8 cellular contexts compared by ENCODE assay signal in the genomic region with DNA sequence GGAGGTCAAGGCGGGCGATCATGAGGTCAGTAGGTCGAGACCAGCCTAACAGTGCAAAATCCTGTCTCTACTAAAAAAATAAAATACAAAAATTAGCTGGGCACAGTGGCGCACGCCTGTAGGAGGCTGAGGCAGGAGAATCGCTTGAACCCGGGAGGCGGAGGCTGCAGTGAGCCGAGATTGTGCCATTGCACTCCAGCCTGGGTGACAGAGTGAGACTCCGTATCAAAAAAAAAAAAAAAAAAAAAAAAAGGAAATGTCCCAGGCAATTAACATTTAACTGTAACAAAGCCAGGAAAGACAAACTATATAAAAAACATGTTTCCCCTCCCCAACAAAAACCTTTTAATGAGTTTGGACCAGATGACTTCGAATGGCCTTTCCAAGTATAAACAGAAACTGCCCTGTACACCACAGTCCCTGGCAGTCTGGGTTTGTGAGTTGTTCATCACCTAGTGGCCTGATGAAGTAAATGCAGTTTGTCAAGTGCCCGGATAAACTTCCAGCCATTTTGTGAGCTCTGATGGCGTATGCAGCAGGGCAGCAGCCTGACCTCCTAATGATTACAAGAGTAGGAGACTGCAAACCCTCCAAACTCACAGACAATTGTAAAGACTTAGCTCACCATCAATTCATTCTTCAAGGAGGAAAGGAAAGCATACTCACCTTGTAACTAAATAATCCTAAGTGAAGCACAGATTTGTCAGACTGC. TPM values are rescaled to one million over a fixed set of nuclear protein-coding genes. Genes with fewer than 3 reads are reported as not detected.
DNase-seq lines count a peak whose midpoint lies in the region; ATAC-seq and TF ChIP-seq lines count a peak whose summit lies in the region.

No MANE protein-coding gene starts in this region.

- in situ Hi-C loops in GM13977 (cut with MboI; ENCODE audit: low pct_unique_long_range_greater_than_20kb, low sequenced_read_pairs, unreplicated experiment) = no loop called here

- H3K4me3 Mint-ChIP-seq in T-helper 1 cell treated with Interleukin-12 subunit alpha and Interleukin-12 subunit beta and Interleukin-4 antibody, amounts not matched to agents 30 μg/mL and 1 μg/mL, for 36 hours = peak overlapping the region; percentile 59
- peak overlapping the region in 4 of 5 experiments; percentile 12 to 65 (median 34) for H3K4me3 Mint-ChIP-seq in brain

- H3K36me3 Mint-ChIP-seq in T-helper 1 cell treated with Interleukin-12 subunit alpha and Interleukin-12 subunit beta and Interleukin-4 antibody, amounts not matched to agents 30 μg/mL and 1 μg/mL, for 36 hours (ENCODE audit: low read depth) = peaks cover 38% of the 10 kb centered on the region
- H3K36me3 Mint-ChIP-seq in brain = peaks cover 54% of the 10 kb centered on the region

- no peak overlapping the region for H3K4me3 ChIP-seq in retinal pigment epithelial cell (ENCODE audit: low read length)

- no peaks in the 10 kb centered on the region for H3K27me3 Mint-ChIP-seq in T-helper 1 cell treated with Interleukin-12 subunit alpha and Interleukin-12 subunit beta and Interleukin-4 antibody, amounts not matched to agents 30 μg/mL and 1 μg/mL, for 36 hours (ENCODE audit: low read depth)
- no peaks in the 10 kb centered on the region for H3K27me3 Mint-ChIP-seq in brain

- H3K27ac Mint-ChIP-seq in T-helper 1 cell treated with Interleukin-12 subunit alpha and Interleukin-12 subunit beta and Interleukin-4 antibody, amounts not matched to agents 30 μg/mL and 1 μg/mL, for 36 hours = peak overlapping the region; percentile 98
- H3K27ac Mint-ChIP-seq in brain = peak overlapping the region; percentile 94 to 99 (median 96)

- peak overlapping the region; percentile 64 for H3K27ac ChIP-seq in 22Rv1

- peaks cover 45% of the 10 kb centered on the region for H3K4me1 Mint-ChIP-seq in T-helper 1 cell treated with Interleukin-12 subunit alpha and Interleukin-12 subunit beta and Interleukin-4 antibody, amounts not matched to agents 30 μg/mL and 1 μg/mL, for 36 hours (ENCODE audit: low read depth)
- H3K4me1 Mint-ChIP-seq in brain = peaks cover 23% of the 10 kb centered on the region

- DNase-seq in GM13977 (ENCODE audit: low spot score) (peak; percentile 84), NCI-H187 treated with DMSO at 0.1 percent for 48 hours (lab: John Stamatoyannopoulos, UW) (peak; percentile 45), hepatic stellate cell (ENCODE audit: low spot score) (peak; percentile 90), retinal pigment epithelial cell (ENCODE audit: low read depth) (peak; percentile 67)

- peak; percentile 63 for ATAC-seq in HG02973 (IDR thresholded peaks at IDR 0.05; ENCODE audit: unreplicated experiment)

- no peaks in the 10 kb centered on the region for H3K9me3 Mint-ChIP-seq in T-helper 1 cell treated with Interleukin-12 subunit alpha and Interleukin-12 subunit beta and Interleukin-4 antibody, amounts not matched to agents 30 μg/mL and 1 μg/mL, for 36 hours
- no peaks in the 10 kb centered on the region for H3K9me3 Mint-ChIP-seq in brain

- peak; percentile 89 for TF ChIP-seq CTCF in 22Rv1 (IDR thresholded peaks at IDR 0.05)
- peak; percentile 83 for TF ChIP-seq CTCF in GM13977 (IDR thresholded peaks at IDR 0.05; ENCODE audit: extremely low read depth, insufficient read depth, missing control alignments)
- peak; percentile 65 to 77 for TF ChIP-seq CTCF in brain (conservative IDR thresholded peaks at IDR 0.05)
- TF ChIP-seq CTCF in retinal pigment epithelial cell (conservative IDR thresholded peaks at IDR 0.05; ENCODE audit: low read depth, low read length) = peak; percentile 91

RNA-seq across cellular contexts. Expression of gene PCBP1, which starts 16.6 kb away (rescaled TPM):
- 363 TPM for polyA plus RNA-seq in brain (ENCODE audit: insufficient read depth, low read depth, low replicate concordance)
